Comparison of ENCODE assay signal across 9 cellular contexts in genomic region chr16:4372578-4373355, GRCh38. TPM values are rescaled to one million over a fixed set of nuclear protein-coding genes. Genes with fewer than 3 reads are reported as not detected.
DNase-seq lines count a peak whose midpoint lies in the region; ATAC-seq and TF ChIP-seq lines count a peak whose summit lies in the region.
"Had no signal": no experiment of that assay in that cellular context is flagged by ENCODE, and none has a peak within 500 bp of the region (broad histone marks: within the 10 kb centered on the region; RNA-seq: fewer than 3 reads in every experiment).

No MANE protein-coding gene starts in this region.

- H3K23ac ChIP-seq in trophoblast cell (ENCODE audit: low read length), result no peak overlapping the region

- H3K9ac ChIP-seq in fibroblast of lung (ENCODE audit: insufficient read depth, low read length), result peak overlapping the region; percentile 82
- H3K9ac ChIP-seq in trophoblast cell (ENCODE audit: low read length), result peak overlapping the region; percentile 78

- TF ChIP-seq CTCF in RWPE2 (IDR thresholded peaks at IDR 0.05; ENCODE audit: poor library complexity, severe bottlenecking) (no peak), fibroblast of lung (conservative IDR thresholded peaks at IDR 0.05 in 1 of 2, IDR thresholded peaks at IDR 0.05 in 1 of 2; ENCODE audit: low read depth in 1 of 2, low read length in 2 of 2) (no peak)

- H3K4me1 ChIP-seq in RWPE2 (ENCODE audit: insufficient read depth, poor library complexity, severe bottlenecking), result peaks cover 63% of the 10 kb centered on the region
- H3K4me1 ChIP-seq in fibroblast of lung (ENCODE audit: control insufficient read depth, extremely low read depth, insufficient read depth, low read length), result peaks cover 63% of the 10 kb centered on the region
- H3K4me1 ChIP-seq in trophoblast cell (ENCODE audit: control insufficient read depth in 1 of 2, insufficient read depth in 2 of 2, low read length in 2 of 2), result peaks cover 60 to 70% of the 10 kb centered on the region in 2 experiments

- no peaks in the 10 kb centered on the region for H3K9me3 ChIP-seq in RWPE2 (ENCODE audit: severe bottlenecking)
- H3K9me3 ChIP-seq in fibroblast of lung (ENCODE audit: control insufficient read depth, insufficient read depth, low read depth, low read length), result no peaks in the 10 kb centered on the region
- no peaks in the 10 kb centered on the region for H3K9me3 ChIP-seq in trophoblast cell (ENCODE audit: insufficient read depth, low read depth, low read length)

- peak overlapping the region; percentile 0 for H3K4ac ChIP-seq in trophoblast cell (ENCODE audit: low read depth, low read length)

- H3K4me1 Mint-ChIP-seq in T-helper 2 cell treated with Interferon-gamma antibody and Interleukin-4, amounts not matched to agents 5 μg/mL and 100 μg/mL, for 36 hours (ENCODE audit: low read depth), result no peaks in the 10 kb centered on the region

- H3K9me3 Mint-ChIP-seq in T-helper 2 cell treated with Interferon-gamma antibody and Interleukin-4, amounts not matched to agents 5 μg/mL and 100 μg/mL, for 36 hours, result no peaks in the 10 kb centered on the region
- H3K9me3 Mint-ChIP-seq: stimulated activated naive CD8-positive, alpha-beta T cell treated with anti-CD3 and anti-CD28 coated beads, Interleukin-15, Interleukin-2, amounts not matched to agents 100 ng/mL and 50 ng/mL, for 24 hours had no signal

- H2BK5ac ChIP-seq in trophoblast cell (ENCODE audit: low read depth, low read length, poor library complexity), result no peak overlapping the region

- H4K91ac ChIP-seq in trophoblast cell (ENCODE audit: low read depth, low read length), result no peak overlapping the region

- H2BK12ac ChIP-seq in trophoblast cell (ENCODE audit: low read length), result peak overlapping the region; percentile 0

- H3K36me3 ChIP-seq in RWPE2 (ENCODE audit: low read depth) (no peaks in the 10 kb centered on the region), fibroblast of lung (ENCODE audit: control insufficient read depth, insufficient read depth, low read length) (peaks cover 9% of the 10 kb centered on the region), trophoblast cell (ENCODE audit: control insufficient read depth in 1 of 2, insufficient read depth in 2 of 2, low read length in 2 of 2) (peaks cover 1 to 6% of the 10 kb centered on the region in 2 experiments)

- no peak for DNase-seq in T-helper 2 cell treated with Interferon-gamma antibody and Interleukin-4, amounts not matched to agents 5 μg/mL and 100 μg/mL, for 36 hours (ENCODE audit: low spot score)
- DNase-seq in T-helper 2 cell, result no peak
- DNase-seq in RWPE2 (ENCODE audit: low spot score), result no peak
- no peak for DNase-seq in fibroblast of lung (ENCODE audit: low read depth in 2 of 2)
- DNase-seq in trophoblast cell, result peak in 1 of 2 donors; percentile 13
- no peak for DNase-seq in central memory CD4-positive, alpha-beta T cell

- peaks cover 7% of the 10 kb centered on the region for H3K36me3 Mint-ChIP-seq in T-helper 2 cell treated with Interferon-gamma antibody and Interleukin-4, amounts not matched to agents 5 μg/mL and 100 μg/mL, for 36 hours (ENCODE audit: low read depth)

- peak overlapping the region; percentile 4 for H2BK120ac ChIP-seq in trophoblast cell (ENCODE audit: insufficient read depth, low read length, poor library complexity)

- peak overlapping the region; percentile 59 for H3K4me3 Mint-ChIP-seq in T-helper 2 cell treated with Interferon-gamma antibody and Interleukin-4, amounts not matched to agents 5 μg/mL and 100 μg/mL, for 36 hours

- WGBS in trophoblast cell (ENCODE audit: extremely low coverage, insufficient coverage, insufficient read length), result no CpG with 5 or more reads among the region's 10 CpGs

- H3K27ac ChIP-seq in RWPE2 (ENCODE audit: poor library complexity, severe bottlenecking) (peak overlapping the region; percentile 94), fibroblast of lung (ENCODE audit: insufficient read depth, low read length) (peak overlapping the region; percentile 85), trophoblast cell (ENCODE audit: low read depth, low read length) (peak overlapping the region; percentile 44)

- H4K20me1 ChIP-seq in fibroblast of lung (ENCODE audit: control insufficient read depth, extremely low read depth, insufficient read depth, low read length), result peaks cover 2% of the 10 kb centered on the region

- H3K18ac ChIP-seq in trophoblast cell (ENCODE audit: low read length), result peak overlapping the region; percentile 1

- ATAC-seq in RWPE2 (ENCODE audit: low read depth), result peak; percentile 30
- no peak for ATAC-seq in GM21526 (IDR thresholded peaks at IDR 0.05; ENCODE audit: low FRiP score, unreplicated experiment)
- ATAC-seq in GM19463 (IDR thresholded peaks at IDR 0.05; ENCODE audit: unreplicated experiment), result no peak

- H4K8ac ChIP-seq in trophoblast cell (ENCODE audit: low read depth, low read length), result no peak overlapping the region

- no peak overlapping the region for H4K12ac ChIP-seq in trophoblast cell (ENCODE audit: low read depth, low read length)

- no peaks in the 10 kb centered on the region for H3K27me3 Mint-ChIP-seq in T-helper 2 cell treated with Interferon-gamma antibody and Interleukin-4, amounts not matched to agents 5 μg/mL and 100 μg/mL, for 36 hours (ENCODE audit: low read depth)
- H3K27me3 Mint-ChIP-seq: stimulated activated naive CD8-positive, alpha-beta T cell treated with anti-CD3 and anti-CD28 coated beads, Interleukin-15, Interleukin-2, amounts not matched to agents 100 ng/mL and 50 ng/mL, for 24 hours had no signal

- H3K79me2 ChIP-seq in fibroblast of lung (ENCODE audit: control insufficient read depth, insufficient read depth, low read length) (peaks cover 57% of the 10 kb centered on the region), trophoblast cell (ENCODE audit: control insufficient read depth, insufficient read depth, low read length, poor library complexity) (peaks cover 21% of the 10 kb centered on the region)

- no peak overlapping the region for H2AFZ ChIP-seq in fibroblast of lung (ENCODE audit: low read length)
- no peak overlapping the region for H2AFZ ChIP-seq in trophoblast cell (ENCODE audit: insufficient read depth, low read length, poor library complexity)

- H3K4me3 ChIP-seq in RWPE2 (ENCODE audit: severe bottlenecking) (peak overlapping the region; percentile 91), fibroblast of lung (replicated peaks in 1 of 4; ENCODE audit: control extremely low read depth in 1 of 4, insufficient read depth in 1 of 4, low read depth in 3 of 4, low read length in 4 of 4) (peak overlapping the region; percentile 61 to 97 (median 88)), trophoblast cell (ENCODE audit: low read depth, low read length) (peak overlapping the region; percentile 75)

- peaks cover 22% of the 10 kb centered on the region for H3K79me1 ChIP-seq in trophoblast cell (ENCODE audit: low read length)

- H3K27ac Mint-ChIP-seq in T-helper 2 cell treated with Interferon-gamma antibody and Interleukin-4, amounts not matched to agents 5 μg/mL and 100 μg/mL, for 36 hours, result no peak overlapping the region
- H3K27ac Mint-ChIP-seq: stimulated activated naive CD8-positive, alpha-beta T cell treated with anti-CD3 and anti-CD28 coated beads, Interleukin-15, Interleukin-2, amounts not matched to agents 100 ng/mL and 50 ng/mL, for 24 hours had no signal

- peak overlapping the region; percentile 1 for H3K14ac ChIP-seq in trophoblast cell (ENCODE audit: low read length)

- H3K27me3 ChIP-seq in RWPE2 (ENCODE audit: insufficient read depth, poor library complexity, severe bottlenecking), result no peaks in the 10 kb centered on the region
- H3K27me3 ChIP-seq in fibroblast of lung (ENCODE audit: control insufficient read depth, insufficient read depth, low read length), result no peaks in the 10 kb centered on the region
- H3K27me3 ChIP-seq in trophoblast cell (ENCODE audit: insufficient read depth, low read length), result no peaks in the 10 kb centered on the region

- H3K4me2 ChIP-seq in fibroblast of lung (ENCODE audit: extremely low read depth, insufficient read depth, low read length) (peak overlapping the region; percentile 88), trophoblast cell (ENCODE audit: low read length) (peak overlapping the region; percentile 89)

- peak overlapping the region; percentile 6 for H2AK5ac ChIP-seq in trophoblast cell (ENCODE audit: low read length)

RNA-seq across cellular contexts. Expression of gene VASN, which starts 1.1 kb away (rescaled TPM):
- total RNA-seq in fibroblast of lung, result 57.0 and 79.4 TPM in 2 replicates
- polyA plus RNA-seq in fibroblast of lung, result 30.6 and 61.9 TPM in 2 replicates
- polyA plus RNA-seq in fibroblast of lung (2012), result 85.6 and 136 TPM in 2 replicates
- 42.0 and 88.8 TPM in 2 replicates for polyA minus RNA-seq in fibroblast of lung (ENCODE audit: low replicate concordance)
- polyA plus RNA-seq in trophoblast cell (2013), result 17.6 and 18.2 TPM in 2 replicates

RNA-seq across cellular contexts. Expression of gene PAM16, which starts 21.6 kb away (rescaled TPM):
- total RNA-seq in fibroblast of lung, result 24.4 and 34.3 TPM in 2 replicates
- polyA plus RNA-seq in fibroblast of lung, result 14.8 and 19.9 TPM in 2 replicates
- 28.6 and 37.1 TPM in 2 replicates for polyA plus RNA-seq in fibroblast of lung (2012)
- polyA minus RNA-seq in fibroblast of lung (ENCODE audit: low replicate concordance), result 9.2 and 9.5 TPM in 2 replicates
- polyA plus RNA-seq in trophoblast cell (2013), result 40.6 and 45.5 TPM in 2 replicates

RNA-seq across cellular contexts. Expression of gene CORO7, which starts 43.6 kb away (rescaled TPM):
- total RNA-seq in fibroblast of lung, result 5.4 and 11.1 TPM in 2 replicates
- polyA plus RNA-seq in fibroblast of lung, result 5.6 and 6.1 TPM in 2 replicates
- 7.2 and 8.6 TPM in 2 replicates for polyA plus RNA-seq in fibroblast of lung (2012)
- 16.1 and 18.2 TPM in 2 replicates for polyA minus RNA-seq in fibroblast of lung (ENCODE audit: low replicate concordance)
- 18.8 and 18.9 TPM in 2 replicates for polyA plus RNA-seq in trophoblast cell (2013)

RNA-seq across cellular contexts. Expression of gene DNAJA3, which starts 52.9 kb away (rescaled TPM):
- 59.8 and 66.1 TPM in 2 replicates for total RNA-seq in fibroblast of lung
- 27.8 and 39.8 TPM in 2 replicates for polyA plus RNA-seq in fibroblast of lung
- polyA plus RNA-seq in fibroblast of lung (2012), result 22.3 and 32.2 TPM in 2 replicates
- polyA minus RNA-seq in fibroblast of lung (ENCODE audit: low replicate concordance), result 30.6 and 36.4 TPM in 2 replicates
- polyA plus RNA-seq in trophoblast cell (2013), result 32.8 and 34.3 TPM in 2 replicates

RNA-seq across cellular contexts. Expression of gene GLIS2, which starts 56.9 kb away (rescaled TPM):
- total RNA-seq in fibroblast of lung, result 2.6 and 4.0 TPM in 2 replicates
- 5.6 and 6.0 TPM in 2 replicates for polyA plus RNA-seq in fibroblast of lung
- 18.6 and 23.8 TPM in 2 replicates for polyA plus RNA-seq in fibroblast of lung (2012)
- 23.4 and 23.6 TPM in 2 replicates for polyA minus RNA-seq in fibroblast of lung (ENCODE audit: low replicate concordance)
- polyA plus RNA-seq in trophoblast cell (2013), result 22.5 and 23.2 TPM in 2 replicates

Comparison
In these comparisons a context has a peak if more than half of its experiments do, and no peak if none do; other contexts are left out.
1. H3K27ac ChIP-seq: peak in every context shown above with its lines; median percentile 94 in RWPE2; 85 in fibroblast of lung; 44 in trophoblast cell.